1 cellular context compared by ENCODE assay signal in the genomic region with DNA sequence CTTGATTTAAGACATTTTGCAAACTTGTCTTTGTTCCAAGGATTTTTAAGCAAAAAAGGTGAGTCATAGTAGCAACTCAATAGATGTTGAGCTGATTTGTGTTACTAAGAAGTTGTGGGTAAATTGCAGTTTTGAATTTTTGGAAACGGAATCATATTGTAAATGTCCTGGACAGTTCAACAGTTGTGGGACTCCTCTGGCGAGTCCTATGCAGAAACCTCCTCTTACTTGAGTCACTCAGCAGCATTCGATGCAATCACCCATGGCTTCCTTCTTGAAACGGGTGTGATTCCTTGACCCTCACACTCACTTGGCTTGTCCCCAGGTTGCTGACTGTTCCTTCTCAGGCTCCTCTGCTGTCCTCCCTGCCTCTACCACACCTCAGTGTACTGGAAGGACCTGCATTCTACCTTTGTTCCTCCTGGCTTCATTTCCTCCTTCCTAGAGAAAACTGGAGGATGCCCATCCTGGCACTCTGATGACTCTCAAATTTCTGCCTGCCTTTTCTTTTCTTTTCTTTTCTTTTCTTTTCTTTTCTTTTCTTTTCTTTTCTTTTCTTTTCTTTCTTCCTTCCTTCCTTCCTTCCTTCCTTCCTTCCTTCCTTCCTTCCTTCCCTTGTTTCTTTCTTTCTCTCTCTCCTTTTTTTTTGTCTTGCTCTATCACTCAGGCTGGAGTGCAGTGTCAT.
TF ChIP-seq lines count a peak whose summit lies in the region.

No MANE protein-coding gene starts in this region.

TF ChIP-seq in H1, 55 proteins besides CTCF, POLR2A, EP300 and RAD21 (continued from another document):
- TF ChIP-seq, protein P1, sequence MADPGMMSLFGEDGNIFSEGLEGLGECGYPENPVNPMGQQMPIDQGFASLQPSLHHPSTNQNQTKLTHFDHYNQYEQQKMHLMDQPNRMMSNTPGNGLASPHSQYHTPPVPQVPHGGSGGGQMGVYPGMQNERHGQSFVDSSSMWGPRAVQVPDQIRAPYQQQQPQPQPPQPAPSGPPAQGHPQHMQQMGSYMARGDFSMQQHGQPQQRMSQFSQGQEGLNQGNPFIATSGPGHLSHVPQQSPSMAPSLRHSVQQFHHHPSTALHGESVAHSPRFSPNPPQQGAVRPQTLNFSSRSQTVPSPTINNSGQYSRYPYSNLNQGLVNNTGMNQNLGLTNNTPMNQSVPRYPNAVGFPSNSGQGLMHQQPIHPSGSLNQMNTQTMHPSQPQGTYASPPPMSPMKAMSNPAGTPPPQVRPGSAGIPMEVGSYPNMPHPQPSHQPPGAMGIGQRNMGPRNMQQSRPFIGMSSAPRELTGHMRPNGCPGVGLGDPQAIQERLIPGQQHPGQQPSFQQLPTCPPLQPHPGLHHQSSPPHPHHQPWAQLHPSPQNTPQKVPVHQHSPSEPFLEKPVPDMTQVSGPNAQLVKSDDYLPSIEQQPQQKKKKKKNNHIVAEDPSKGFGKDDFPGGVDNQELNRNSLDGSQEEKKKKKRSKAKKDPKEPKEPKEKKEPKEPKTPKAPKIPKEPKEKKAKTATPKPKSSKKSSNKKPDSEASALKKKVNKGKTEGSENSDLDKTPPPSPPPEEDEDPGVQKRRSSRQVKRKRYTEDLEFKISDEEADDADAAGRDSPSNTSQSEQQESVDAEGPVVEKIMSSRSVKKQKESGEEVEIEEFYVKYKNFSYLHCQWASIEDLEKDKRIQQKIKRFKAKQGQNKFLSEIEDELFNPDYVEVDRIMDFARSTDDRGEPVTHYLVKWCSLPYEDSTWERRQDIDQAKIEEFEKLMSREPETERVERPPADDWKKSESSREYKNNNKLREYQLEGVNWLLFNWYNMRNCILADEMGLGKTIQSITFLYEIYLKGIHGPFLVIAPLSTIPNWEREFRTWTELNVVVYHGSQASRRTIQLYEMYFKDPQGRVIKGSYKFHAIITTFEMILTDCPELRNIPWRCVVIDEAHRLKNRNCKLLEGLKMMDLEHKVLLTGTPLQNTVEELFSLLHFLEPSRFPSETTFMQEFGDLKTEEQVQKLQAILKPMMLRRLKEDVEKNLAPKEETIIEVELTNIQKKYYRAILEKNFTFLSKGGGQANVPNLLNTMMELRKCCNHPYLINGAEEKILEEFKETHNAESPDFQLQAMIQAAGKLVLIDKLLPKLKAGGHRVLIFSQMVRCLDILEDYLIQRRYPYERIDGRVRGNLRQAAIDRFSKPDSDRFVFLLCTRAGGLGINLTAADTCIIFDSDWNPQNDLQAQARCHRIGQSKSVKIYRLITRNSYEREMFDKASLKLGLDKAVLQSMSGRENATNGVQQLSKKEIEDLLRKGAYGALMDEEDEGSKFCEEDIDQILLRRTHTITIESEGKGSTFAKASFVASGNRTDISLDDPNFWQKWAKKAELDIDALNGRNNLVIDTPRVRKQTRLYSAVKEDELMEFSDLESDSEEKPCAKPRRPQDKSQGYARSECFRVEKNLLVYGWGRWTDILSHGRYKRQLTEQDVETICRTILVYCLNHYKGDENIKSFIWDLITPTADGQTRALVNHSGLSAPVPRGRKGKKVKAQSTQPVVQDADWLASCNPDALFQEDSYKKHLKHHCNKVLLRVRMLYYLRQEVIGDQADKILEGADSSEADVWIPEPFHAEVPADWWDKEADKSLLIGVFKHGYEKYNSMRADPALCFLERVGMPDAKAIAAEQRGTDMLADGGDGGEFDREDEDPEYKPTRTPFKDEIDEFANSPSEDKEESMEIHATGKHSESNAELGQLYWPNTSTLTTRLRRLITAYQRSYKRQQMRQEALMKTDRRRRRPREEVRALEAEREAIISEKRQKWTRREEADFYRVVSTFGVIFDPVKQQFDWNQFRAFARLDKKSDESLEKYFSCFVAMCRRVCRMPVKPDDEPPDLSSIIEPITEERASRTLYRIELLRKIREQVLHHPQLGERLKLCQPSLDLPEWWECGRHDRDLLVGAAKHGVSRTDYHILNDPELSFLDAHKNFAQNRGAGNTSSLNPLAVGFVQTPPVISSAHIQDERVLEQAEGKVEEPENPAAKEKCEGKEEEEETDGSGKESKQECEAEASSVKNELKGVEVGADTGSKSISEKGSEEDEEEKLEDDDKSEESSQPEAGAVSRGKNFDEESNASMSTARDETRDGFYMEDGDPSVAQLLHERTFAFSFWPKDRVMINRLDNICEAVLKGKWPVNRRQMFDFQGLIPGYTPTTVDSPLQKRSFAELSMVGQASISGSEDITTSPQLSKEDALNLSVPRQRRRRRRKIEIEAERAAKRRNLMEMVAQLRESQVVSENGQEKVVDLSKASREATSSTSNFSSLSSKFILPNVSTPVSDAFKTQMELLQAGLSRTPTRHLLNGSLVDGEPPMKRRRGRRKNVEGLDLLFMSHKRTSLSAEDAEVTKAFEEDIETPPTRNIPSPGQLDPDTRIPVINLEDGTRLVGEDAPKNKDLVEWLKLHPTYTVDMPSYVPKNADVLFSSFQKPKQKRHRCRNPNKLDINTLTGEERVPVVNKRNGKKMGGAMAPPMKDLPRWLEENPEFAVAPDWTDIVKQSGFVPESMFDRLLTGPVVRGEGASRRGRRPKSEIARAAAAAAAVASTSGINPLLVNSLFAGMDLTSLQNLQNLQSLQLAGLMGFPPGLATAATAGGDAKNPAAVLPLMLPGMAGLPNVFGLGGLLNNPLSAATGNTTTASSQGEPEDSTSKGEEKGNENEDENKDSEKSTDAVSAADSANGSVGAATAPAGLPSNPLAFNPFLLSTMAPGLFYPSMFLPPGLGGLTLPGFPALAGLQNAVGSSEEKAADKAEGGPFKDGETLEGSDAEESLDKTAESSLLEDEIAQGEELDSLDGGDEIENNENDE (IDR thresholded peaks at IDR 0.05; ENCODE audit: insufficient replicate concordance, low read length), result no peak
- no peak for TF ChIP-seq TEAD4 (IDR thresholded peaks at IDR 0.05; ENCODE audit: low read depth, low read length)
